2 cellular contexts compared by ENCODE assay signal in the genomic region with DNA sequence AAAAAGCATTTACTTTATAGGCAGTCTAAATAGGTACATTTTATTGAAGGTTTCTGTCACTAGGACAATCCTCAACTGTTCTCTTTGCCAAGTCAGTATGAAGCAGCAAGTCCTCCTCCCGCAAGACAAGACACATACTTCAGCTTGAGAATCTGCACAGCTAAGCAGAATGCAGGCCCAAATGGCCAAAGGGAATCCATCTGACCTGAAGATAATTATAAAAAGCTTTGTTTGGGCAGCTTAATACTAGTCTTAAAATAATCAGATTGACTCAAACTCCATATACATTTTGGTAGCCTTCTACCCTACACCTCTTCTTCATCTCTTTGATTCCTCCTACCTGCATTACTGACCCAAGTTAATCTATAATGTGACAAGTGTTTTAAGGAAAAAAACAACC.
TF ChIP-seq lines count a peak whose summit lies in the region.

No MANE protein-coding gene starts in this region.

TF ChIP-seq in A549, 52 proteins besides CTCF, POLR2A, EP300 and RAD21 (continued from another document):
- TF ChIP-seq NR3C1 (IDR thresholded peaks at IDR 0.05) (no peak), RCOR1 (IDR thresholded peaks at IDR 0.05; ENCODE audit: low read depth, low read length) (no peak), SMC3 (IDR thresholded peaks at IDR 0.05) (no peak), MAFK (IDR thresholded peaks at IDR 0.05; ENCODE audit: partially characterized antibody) (peak; percentile 42), HOXB5 (CRISPR knock-in tag; IDR thresholded peaks at IDR 0.05) (no peak), HOXA7 (CRISPR knock-in tag; IDR thresholded peaks at IDR 0.05) (no peak)

TF ChIP-seq in GM23338, 12 proteins besides CTCF, POLR2A, EP300 and RAD21 (continued from another document):
- TF ChIP-seq POLR2AphosphoS5 (IDR thresholded peaks at IDR 0.05; ENCODE audit: low read depth) (no peak), ZNF114 (CRISPR knock-in tag; IDR thresholded peaks at IDR 0.05) (no peak), JUNB (IDR thresholded peaks at IDR 0.05; ENCODE audit: unreplicated experiment) (no peak), EZH2phosphoT487 (IDR thresholded peaks at IDR 0.05; ENCODE audit: unreplicated experiment) (no peak), ZNF331 (CRISPR knock-in tag; IDR thresholded peaks at IDR 0.05; ENCODE audit: low read depth) (no peak), CREB1 (CRISPR knock-in tag; IDR thresholded peaks at IDR 0.05; ENCODE audit: low read depth) (no peak), EZH2 (IDR thresholded peaks at IDR 0.05; ENCODE audit: low read depth, unreplicated experiment) (no peak), NANOG (IDR thresholded peaks at IDR 0.05; ENCODE audit: borderline replicate concordance) (no peak)
- TF ChIP-seq, protein P1, sequence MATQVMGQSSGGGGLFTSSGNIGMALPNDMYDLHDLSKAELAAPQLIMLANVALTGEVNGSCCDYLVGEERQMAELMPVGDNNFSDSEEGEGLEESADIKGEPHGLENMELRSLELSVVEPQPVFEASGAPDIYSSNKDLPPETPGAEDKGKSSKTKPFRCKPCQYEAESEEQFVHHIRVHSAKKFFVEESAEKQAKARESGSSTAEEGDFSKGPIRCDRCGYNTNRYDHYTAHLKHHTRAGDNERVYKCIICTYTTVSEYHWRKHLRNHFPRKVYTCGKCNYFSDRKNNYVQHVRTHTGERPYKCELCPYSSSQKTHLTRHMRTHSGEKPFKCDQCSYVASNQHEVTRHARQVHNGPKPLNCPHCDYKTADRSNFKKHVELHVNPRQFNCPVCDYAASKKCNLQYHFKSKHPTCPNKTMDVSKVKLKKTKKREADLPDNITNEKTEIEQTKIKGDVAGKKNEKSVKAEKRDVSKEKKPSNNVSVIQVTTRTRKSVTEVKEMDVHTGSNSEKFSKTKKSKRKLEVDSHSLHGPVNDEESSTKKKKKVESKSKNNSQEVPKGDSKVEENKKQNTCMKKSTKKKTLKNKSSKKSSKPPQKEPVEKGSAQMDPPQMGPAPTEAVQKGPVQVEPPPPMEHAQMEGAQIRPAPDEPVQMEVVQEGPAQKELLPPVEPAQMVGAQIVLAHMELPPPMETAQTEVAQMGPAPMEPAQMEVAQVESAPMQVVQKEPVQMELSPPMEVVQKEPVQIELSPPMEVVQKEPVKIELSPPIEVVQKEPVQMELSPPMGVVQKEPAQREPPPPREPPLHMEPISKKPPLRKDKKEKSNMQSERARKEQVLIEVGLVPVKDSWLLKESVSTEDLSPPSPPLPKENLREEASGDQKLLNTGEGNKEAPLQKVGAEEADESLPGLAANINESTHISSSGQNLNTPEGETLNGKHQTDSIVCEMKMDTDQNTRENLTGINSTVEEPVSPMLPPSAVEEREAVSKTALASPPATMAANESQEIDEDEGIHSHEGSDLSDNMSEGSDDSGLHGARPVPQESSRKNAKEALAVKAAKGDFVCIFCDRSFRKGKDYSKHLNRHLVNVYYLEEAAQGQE (IDR thresholded peaks at IDR 0.05; ENCODE audit: unreplicated experiment), result no peak
- TF ChIP-seq, protein P2, sequence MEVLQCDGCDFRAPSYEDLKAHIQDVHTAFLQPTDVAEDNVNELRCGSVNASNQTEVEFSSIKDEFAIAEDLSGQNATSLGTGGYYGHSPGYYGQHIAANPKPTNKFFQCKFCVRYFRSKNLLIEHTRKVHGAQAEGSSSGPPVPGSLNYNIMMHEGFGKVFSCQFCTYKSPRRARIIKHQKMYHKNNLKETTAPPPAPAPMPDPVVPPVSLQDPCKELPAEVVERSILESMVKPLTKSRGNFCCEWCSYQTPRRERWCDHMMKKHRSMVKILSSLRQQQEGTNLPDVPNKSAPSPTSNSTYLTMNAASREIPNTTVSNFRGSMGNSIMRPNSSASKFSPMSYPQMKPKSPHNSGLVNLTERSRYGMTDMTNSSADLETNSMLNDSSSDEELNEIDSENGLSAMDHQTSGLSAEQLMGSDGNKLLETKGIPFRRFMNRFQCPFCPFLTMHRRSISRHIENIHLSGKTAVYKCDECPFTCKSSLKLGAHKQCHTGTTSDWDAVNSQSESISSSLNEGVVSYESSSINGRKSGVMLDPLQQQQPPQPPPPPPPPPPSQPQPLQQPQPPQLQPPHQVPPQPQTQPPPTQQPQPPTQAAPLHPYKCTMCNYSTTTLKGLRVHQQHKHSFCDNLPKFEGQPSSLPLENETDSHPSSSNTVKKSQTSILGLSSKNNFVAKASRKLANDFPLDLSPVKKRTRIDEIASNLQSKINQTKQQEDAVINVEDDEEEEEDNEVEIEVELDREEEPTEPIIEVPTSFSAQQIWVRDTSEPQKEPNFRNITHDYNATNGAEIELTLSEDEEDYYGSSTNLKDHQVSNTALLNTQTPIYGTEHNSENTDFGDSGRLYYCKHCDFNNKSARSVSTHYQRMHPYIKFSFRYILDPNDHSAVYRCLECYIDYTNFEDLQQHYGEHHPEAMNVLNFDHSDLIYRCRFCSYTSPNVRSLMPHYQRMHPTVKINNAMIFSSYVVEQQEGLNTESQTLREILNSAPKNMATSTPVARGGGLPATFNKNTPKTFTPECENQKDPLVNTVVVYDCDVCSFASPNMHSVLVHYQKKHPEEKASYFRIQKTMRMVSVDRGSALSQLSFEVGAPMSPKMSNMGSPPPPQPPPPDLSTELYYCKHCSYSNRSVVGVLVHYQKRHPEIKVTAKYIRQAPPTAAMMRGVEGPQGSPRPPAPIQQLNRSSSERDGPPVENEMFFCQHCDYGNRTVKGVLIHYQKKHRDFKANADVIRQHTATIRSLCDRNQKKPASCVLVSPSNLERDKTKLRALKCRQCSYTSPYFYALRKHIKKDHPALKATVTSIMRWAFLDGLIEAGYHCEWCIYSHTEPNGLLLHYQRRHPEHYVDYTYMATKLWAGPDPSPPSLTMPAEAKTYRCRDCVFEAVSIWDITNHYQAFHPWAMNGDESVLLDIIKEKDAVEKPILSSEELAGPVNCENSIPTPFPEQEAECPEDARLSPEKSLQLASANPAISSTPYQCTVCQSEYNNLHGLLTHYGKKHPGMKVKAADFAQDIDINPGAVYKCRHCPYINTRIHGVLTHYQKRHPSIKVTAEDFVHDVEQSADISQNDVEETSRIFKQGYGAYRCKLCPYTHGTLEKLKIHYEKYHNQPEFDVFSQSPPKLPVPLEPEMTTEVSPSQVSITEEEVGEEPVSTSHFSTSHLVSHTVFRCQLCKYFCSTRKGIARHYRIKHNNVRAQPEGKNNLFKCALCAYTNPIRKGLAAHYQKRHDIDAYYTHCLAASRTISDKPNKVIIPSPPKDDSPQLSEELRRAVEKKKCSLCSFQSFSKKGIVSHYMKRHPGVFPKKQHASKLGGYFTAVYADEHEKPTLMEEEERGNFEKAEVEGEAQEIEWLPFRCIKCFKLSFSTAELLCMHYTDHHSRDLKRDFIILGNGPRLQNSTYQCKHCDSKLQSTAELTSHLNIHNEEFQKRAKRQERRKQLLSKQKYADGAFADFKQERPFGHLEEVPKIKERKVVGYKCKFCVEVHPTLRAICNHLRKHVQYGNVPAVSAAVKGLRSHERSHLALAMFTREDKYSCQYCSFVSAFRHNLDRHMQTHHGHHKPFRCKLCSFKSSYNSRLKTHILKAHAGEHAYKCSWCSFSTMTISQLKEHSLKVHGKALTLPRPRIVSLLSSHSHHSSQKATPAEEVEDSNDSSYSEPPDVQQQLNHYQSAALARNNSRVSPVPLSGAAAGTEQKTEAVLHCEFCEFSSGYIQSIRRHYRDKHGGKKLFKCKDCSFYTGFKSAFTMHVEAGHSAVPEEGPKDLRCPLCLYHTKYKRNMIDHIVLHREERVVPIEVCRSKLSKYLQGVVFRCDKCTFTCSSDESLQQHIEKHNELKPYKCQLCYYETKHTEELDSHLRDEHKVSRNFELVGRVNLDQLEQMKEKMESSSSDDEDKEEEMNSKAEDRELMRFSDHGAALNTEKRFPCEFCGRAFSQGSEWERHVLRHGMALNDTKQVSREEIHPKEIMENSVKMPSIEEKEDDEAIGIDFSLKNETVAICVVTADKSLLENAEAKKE (CRISPR knock-in tag; IDR thresholded peaks at IDR 0.05), result no peak
- TF ChIP-seq, protein P3, sequence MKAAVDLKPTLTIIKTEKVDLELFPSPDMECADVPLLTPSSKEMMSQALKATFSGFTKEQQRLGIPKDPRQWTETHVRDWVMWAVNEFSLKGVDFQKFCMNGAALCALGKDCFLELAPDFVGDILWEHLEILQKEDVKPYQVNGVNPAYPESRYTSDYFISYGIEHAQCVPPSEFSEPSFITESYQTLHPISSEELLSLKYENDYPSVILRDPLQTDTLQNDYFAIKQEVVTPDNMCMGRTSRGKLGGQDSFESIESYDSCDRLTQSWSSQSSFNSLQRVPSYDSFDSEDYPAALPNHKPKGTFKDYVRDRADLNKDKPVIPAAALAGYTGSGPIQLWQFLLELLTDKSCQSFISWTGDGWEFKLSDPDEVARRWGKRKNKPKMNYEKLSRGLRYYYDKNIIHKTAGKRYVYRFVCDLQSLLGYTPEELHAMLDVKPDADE (IDR thresholded peaks at IDR 0.05), result no peak
